ENCODE assay signal across 7 cellular contexts in the genomic region with DNA sequence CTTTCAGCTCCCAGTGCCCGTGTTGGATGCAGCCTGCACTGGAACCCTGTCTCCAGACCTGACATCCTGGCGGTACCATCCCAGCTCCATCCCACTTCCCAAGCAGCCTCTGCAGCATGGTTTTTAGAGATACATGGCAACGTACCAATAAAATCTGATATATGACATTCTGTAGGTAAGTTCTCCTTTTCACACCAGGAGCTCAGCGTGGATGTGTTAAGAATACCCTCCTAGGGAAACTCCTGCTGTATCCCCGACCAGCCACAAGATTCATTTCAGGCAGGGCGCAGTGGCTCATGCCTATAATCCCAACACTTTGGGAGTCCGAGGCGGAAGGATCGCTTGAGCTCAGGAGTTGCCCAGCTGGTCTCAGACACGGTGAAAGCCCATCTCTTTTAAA. TPM values are rescaled to one million over a fixed set of nuclear protein-coding genes. Genes with fewer than 3 reads are reported as not detected.
"Had no signal": no experiment of that assay in that cellular context is flagged by ENCODE, and none has a peak within 500 bp of the region (broad histone marks: within the 10 kb centered on the region; RNA-seq: fewer than 3 reads in every experiment).

No MANE protein-coding gene starts in this region.

- H3K36me3 Mint-ChIP-seq: IgD-negative memory B cell had no signal

- H3K9me3 Mint-ChIP-seq: H9 had no signal

- DNase-seq: H9, HCEC 1CT had no signal

- H3K4me3 Mint-ChIP-seq: GM23338, H9, IgD-negative memory B cell had no signal

- H3K27ac Mint-ChIP-seq: GM23338, H9, IgD-negative memory B cell had no signal

- ATAC-seq: GM23338 had no signal

RNA-seq across cellular contexts. Expression of a gene that starts 15.4 kb away (rescaled TPM):
- total RNA-seq: GM23338, H1, H9, HepG2, HT1080 had no signal
